Comparison of ENCODE assay signal across 8 cellular contexts in genomic region chr14:101235042-101235871, GRCh38.
DNase-seq lines count a peak whose midpoint lies in the region; ATAC-seq, FAIRE-seq and TF ChIP-seq lines count a peak whose summit lies in the region.

No MANE protein-coding gene starts in this region.

- TF ChIP-seq POLR2A in lower leg skin (IDR thresholded peaks at IDR 0.05): no peak

- 67 to 74% methylated on average over 21 of the region's 21 CpGs for WGBS in lower leg skin, 2 donors

- ATAC-seq in GM18519 (IDR thresholded peaks at IDR 0.05; ENCODE audit: low FRiP score, unreplicated experiment): no peak

- intact Hi-C loops in lower leg skin (cut with DNase I; ENCODE audit: low total_unique reads): no loop called here

- H3K27me3 ChIP-seq in bronchial epithelial cell (ENCODE audit: control insufficient read depth, insufficient read depth, low read length): no peaks in the 10 kb centered on the region

- FAIRE-seq in bronchial epithelial cell (lab: Jason Lieb, UNC): no peak

- no peak for DNase-seq in AG09309 (ENCODE audit: low read depth)
- DNase-seq in GM12865 (ENCODE audit: low read depth): peak; percentile 11
- peak; percentile 67 for DNase-seq in NCI-H748 (lab: John Stamatoyannopoulos, UW; ENCODE audit: unreplicated experiment)
- peak; percentile 5 for DNase-seq in bronchial epithelial cell (ENCODE audit: low read depth)
- DNase-seq in lower leg skin (ENCODE audit: low spot score in 2 of 2): peak; percentile 21 to 86
- peak; percentile 51 for DNase-seq in superior temporal gyrus (ENCODE audit: extremely low spot score)
- no peak for DNase-seq in OCI-M2 (lab: John Stamatoyannopoulos, UW; ENCODE audit: unreplicated experiment)

- H3K36me3 ChIP-seq in bronchial epithelial cell (ENCODE audit: control insufficient read depth, insufficient read depth, low read length): no peaks in the 10 kb centered on the region

- peak; percentile 82 for TF ChIP-seq CTCF in AG09309 (IDR thresholded peaks at IDR 0.05; ENCODE audit: control insufficient read depth, insufficient read depth, low read depth, low read length, missing control alignments)
- peak; percentile 41 for TF ChIP-seq CTCF in GM12865 (IDR thresholded peaks at IDR 0.05; ENCODE audit: insufficient read depth, low read depth, low read length, missing control alignments)
- TF ChIP-seq CTCF in bronchial epithelial cell (IDR thresholded peaks at IDR 0.05; ENCODE audit: insufficient read depth, low read length, severe bottlenecking): peak; percentile 70
- no peak for TF ChIP-seq CTCF in lower leg skin (IDR thresholded peaks at IDR 0.05)

- H3K4me3 ChIP-seq in AG09309 (ENCODE audit: control insufficient read depth, low read depth, low read length): no peak overlapping the region
- H3K4me3 ChIP-seq in GM12865 (ENCODE audit: low read depth, low read length): no peak overlapping the region
- no peak overlapping the region for H3K4me3 ChIP-seq in bronchial epithelial cell (ENCODE audit: low read depth, low read length)
- H3K4me3 ChIP-seq in lower leg skin (ENCODE audit: low read depth, poor library complexity, severe bottlenecking): no peak overlapping the region

Comparison
In these comparisons a context has a peak if more than half of its experiments do, and no peak if none do; other contexts are left out.
1. DNase-seq: peak in GM12865 (single experiment), NCI-H748 (single experiment), bronchial epithelial cell (single experiment), lower leg skin (2 of 2) and superior temporal gyrus (single experiment); none in AG09309 (single experiment) and OCI-M2 (single experiment).
2. CTCF ChIP-seq: peak in AG09309 (single experiment), GM12865 (single experiment) and bronchial epithelial cell (single experiment); none in lower leg skin (0 of 3).